In the genomic region with DNA sequence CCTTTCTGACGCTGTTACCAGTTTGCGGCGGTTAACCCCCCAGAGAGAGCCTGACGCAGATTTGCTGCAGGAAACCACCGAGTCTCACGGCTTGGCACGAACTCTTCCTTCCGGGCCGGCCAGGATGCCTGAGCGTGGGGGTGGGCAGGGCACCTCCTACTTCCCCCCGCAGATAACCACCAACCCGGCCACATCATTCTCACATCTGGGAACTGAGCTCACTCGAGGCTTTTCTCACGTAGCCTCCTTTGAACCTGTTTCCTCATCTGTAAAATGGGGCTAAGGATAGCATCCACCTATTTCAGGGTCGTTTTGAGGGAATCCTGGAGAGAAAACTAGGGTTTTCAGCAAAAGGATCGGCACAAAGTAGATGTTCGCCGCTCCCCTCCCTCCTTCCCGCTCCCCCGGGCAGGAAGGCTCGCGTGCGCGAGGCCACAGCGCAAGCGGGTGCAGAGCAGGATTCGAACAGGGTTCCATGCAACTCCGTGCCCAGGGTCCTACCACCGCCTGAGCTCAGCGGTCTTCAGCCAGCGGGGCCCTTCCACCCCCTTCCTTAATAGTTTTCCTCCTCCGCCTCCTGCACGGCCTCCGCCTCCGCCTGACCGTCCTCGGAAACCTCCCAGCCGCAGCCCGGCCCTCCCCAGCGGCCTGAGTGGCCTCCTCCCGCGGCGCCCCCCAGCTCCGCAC, we compare ENCODE assay signal across 1 cellular context.
TF ChIP-seq lines count a peak whose summit lies in the region.

No MANE protein-coding gene starts in this region.

TF ChIP-seq in K562, 482 proteins besides CTCF, POLR2A, EP300 and RAD21 (continued from another document and continues in another):
- TF ChIP-seq, protein P1, sequence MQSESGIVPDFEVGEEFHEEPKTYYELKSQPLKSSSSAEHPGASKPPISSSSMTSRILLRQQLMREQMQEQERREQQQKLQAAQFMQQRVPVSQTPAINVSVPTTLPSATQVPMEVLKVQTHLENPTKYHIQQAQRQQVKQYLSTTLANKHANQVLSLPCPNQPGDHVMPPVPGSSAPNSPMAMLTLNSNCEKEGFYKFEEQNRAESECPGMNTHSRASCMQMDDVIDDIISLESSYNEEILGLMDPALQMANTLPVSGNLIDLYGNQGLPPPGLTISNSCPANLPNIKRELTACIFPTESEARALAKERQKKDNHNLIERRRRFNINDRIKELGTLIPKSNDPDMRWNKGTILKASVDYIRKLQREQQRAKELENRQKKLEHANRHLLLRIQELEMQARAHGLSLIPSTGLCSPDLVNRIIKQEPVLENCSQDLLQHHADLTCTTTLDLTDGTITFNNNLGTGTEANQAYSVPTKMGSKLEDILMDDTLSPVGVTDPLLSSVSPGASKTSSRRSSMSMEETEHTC (IDR thresholded peaks at IDR 0.05): no peak
- TF ChIP-seq DNMT1 (IDR thresholded peaks at IDR 0.05): no peak
- TF ChIP-seq, protein P2, sequence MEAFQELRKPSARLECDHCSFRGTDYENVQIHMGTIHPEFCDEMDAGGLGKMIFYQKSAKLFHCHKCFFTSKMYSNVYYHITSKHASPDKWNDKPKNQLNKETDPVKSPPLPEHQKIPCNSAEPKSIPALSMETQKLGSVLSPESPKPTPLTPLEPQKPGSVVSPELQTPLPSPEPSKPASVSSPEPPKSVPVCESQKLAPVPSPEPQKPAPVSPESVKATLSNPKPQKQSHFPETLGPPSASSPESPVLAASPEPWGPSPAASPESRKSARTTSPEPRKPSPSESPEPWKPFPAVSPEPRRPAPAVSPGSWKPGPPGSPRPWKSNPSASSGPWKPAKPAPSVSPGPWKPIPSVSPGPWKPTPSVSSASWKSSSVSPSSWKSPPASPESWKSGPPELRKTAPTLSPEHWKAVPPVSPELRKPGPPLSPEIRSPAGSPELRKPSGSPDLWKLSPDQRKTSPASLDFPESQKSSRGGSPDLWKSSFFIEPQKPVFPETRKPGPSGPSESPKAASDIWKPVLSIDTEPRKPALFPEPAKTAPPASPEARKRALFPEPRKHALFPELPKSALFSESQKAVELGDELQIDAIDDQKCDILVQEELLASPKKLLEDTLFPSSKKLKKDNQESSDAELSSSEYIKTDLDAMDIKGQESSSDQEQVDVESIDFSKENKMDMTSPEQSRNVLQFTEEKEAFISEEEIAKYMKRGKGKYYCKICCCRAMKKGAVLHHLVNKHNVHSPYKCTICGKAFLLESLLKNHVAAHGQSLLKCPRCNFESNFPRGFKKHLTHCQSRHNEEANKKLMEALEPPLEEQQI (IDR thresholded peaks at IDR 0.05): no peak
- TF ChIP-seq, protein P3, sequence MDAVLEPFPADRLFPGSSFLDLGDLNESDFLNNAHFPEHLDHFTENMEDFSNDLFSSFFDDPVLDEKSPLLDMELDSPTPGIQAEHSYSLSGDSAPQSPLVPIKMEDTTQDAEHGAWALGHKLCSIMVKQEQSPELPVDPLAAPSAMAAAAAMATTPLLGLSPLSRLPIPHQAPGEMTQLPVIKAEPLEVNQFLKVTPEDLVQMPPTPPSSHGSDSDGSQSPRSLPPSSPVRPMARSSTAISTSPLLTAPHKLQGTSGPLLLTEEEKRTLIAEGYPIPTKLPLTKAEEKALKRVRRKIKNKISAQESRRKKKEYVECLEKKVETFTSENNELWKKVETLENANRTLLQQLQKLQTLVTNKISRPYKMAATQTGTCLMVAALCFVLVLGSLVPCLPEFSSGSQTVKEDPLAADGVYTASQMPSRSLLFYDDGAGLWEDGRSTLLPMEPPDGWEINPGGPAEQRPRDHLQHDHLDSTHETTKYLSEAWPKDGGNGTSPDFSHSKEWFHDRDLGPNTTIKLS (IDR thresholded peaks at IDR 0.05; ENCODE audit: borderline replicate concordance, low read depth): peak; percentile 76
- TF ChIP-seq ZNF75A (CRISPR knock-in tag; IDR thresholded peaks at IDR 0.05): peak; percentile 69; the same call in 1 of the 2 replicates
- TF ChIP-seq, protein P4, sequence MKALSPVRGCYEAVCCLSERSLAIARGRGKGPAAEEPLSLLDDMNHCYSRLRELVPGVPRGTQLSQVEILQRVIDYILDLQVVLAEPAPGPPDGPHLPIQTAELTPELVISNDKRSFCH (CRISPR knock-in tag; IDR thresholded peaks at IDR 0.05): no peak
- TF ChIP-seq, protein P4 (tag; IDR thresholded peaks at IDR 0.05): peak; percentile 71; the same call in 1 of the 2 replicates
- TF ChIP-seq CHD4 (IDR thresholded peaks at IDR 0.05; ENCODE audit: insufficient read depth, insufficient replicate concordance, low read depth, low read length, poor library complexity, severe bottlenecking): peak; percentile 82
- peak; percentile 90 for TF ChIP-seq NFRKB (IDR thresholded peaks at IDR 0.05; ENCODE audit: low read depth)
- TF ChIP-seq SPI1 (IDR thresholded peaks at IDR 0.05; ENCODE audit: borderline replicate concordance, low read depth, low read length): peak; percentile 70
- TF ChIP-seq, protein P5, sequence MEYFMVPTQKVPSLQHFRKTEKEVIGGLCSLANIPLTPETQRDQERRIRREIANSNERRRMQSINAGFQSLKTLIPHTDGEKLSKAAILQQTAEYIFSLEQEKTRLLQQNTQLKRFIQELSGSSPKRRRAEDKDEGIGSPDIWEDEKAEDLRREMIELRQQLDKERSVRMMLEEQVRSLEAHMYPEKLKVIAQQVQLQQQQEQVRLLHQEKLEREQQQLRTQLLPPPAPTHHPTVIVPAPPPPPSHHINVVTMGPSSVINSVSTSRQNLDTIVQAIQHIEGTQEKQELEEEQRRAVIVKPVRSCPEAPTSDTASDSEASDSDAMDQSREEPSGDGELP (CRISPR knock-in tag; IDR thresholded peaks at IDR 0.05; ENCODE audit: borderline replicate concordance): peak; percentile 87
- TF ChIP-seq, protein P6, sequence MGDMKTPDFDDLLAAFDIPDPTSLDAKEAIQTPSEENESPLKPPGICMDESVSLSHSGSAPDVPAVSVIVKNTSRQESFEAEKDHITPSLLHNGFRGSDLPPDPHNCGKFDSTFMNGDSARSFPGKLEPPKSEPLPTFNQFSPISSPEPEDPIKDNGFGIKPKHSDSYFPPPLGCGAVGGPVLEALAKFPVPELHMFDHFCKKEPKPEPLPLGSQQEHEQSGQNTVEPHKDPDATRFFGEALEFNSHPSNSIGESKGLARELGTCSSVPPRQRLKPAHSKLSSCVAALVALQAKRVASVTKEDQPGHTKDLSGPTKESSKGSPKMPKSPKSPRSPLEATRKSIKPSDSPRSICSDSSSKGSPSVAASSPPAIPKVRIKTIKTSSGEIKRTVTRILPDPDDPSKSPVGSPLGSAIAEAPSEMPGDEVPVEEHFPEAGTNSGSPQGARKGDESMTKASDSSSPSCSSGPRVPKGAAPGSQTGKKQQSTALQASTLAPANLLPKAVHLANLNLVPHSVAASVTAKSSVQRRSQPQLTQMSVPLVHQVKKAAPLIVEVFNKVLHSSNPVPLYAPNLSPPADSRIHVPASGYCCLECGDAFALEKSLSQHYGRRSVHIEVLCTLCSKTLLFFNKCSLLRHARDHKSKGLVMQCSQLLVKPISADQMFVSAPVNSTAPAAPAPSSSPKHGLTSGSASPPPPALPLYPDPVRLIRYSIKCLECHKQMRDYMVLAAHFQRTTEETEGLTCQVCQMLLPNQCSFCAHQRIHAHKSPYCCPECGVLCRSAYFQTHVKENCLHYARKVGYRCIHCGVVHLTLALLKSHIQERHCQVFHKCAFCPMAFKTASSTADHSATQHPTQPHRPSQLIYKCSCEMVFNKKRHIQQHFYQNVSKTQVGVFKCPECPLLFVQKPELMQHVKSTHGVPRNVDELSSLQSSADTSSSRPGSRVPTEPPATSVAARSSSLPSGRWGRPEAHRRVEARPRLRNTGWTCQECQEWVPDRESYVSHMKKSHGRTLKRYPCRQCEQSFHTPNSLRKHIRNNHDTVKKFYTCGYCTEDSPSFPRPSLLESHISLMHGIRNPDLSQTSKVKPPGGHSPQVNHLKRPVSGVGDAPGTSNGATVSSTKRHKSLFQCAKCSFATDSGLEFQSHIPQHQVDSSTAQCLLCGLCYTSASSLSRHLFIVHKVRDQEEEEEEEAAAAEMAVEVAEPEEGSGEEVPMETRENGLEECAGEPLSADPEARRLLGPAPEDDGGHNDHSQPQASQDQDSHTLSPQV (IDR thresholded peaks at IDR 0.05): peak; percentile 95
- TF ChIP-seq GATA2 (CRISPR knock-in tag; IDR thresholded peaks at IDR 0.05): no peak
- TF ChIP-seq MAZ (CRISPR knock-in tag; conservative IDR thresholded peaks at IDR 0.05 in 1 of 2, IDR thresholded peaks at IDR 0.05 in 1 of 2): peak in 1 of 2 experiments; percentile 51; a peak in 2 of 4 replicates
- TF ChIP-seq RHOXF2B (CRISPR knock-in tag; conservative IDR thresholded peaks at IDR 0.05): 0 out of 2 replicates have a peak, but pooled peaks have one; percentile 13
- peak; percentile 81 for TF ChIP-seq GABPA (tag; conservative IDR thresholded peaks at IDR 0.05; ENCODE audit: low read depth)
- peak; percentile 92 for TF ChIP-seq RNF2 (IDR thresholded peaks at IDR 0.05)
- TF ChIP-seq MEF2D (tag; conservative IDR thresholded peaks at IDR 0.05; ENCODE audit: low read depth): peak; percentile 29; the same call in 1 of the 2 replicates
- TF ChIP-seq NFE2L1 (tag; IDR thresholded peaks at IDR 0.05; ENCODE audit: borderline replicate concordance, low read depth): no peak
- TF ChIP-seq MYBL2 (IDR thresholded peaks at IDR 0.05; ENCODE audit: low read depth): no peak
- TF ChIP-seq MYBL2 (CRISPR knock-in tag; IDR thresholded peaks at IDR 0.05; ENCODE audit: borderline replicate concordance): no peak
- peak; percentile 91 for TF ChIP-seq EGR1 (conservative IDR thresholded peaks at IDR 0.05)
- no peak for TF ChIP-seq ZNF282 (CRISPR knock-in tag; IDR thresholded peaks at IDR 0.05)
- TF ChIP-seq, protein P7, sequence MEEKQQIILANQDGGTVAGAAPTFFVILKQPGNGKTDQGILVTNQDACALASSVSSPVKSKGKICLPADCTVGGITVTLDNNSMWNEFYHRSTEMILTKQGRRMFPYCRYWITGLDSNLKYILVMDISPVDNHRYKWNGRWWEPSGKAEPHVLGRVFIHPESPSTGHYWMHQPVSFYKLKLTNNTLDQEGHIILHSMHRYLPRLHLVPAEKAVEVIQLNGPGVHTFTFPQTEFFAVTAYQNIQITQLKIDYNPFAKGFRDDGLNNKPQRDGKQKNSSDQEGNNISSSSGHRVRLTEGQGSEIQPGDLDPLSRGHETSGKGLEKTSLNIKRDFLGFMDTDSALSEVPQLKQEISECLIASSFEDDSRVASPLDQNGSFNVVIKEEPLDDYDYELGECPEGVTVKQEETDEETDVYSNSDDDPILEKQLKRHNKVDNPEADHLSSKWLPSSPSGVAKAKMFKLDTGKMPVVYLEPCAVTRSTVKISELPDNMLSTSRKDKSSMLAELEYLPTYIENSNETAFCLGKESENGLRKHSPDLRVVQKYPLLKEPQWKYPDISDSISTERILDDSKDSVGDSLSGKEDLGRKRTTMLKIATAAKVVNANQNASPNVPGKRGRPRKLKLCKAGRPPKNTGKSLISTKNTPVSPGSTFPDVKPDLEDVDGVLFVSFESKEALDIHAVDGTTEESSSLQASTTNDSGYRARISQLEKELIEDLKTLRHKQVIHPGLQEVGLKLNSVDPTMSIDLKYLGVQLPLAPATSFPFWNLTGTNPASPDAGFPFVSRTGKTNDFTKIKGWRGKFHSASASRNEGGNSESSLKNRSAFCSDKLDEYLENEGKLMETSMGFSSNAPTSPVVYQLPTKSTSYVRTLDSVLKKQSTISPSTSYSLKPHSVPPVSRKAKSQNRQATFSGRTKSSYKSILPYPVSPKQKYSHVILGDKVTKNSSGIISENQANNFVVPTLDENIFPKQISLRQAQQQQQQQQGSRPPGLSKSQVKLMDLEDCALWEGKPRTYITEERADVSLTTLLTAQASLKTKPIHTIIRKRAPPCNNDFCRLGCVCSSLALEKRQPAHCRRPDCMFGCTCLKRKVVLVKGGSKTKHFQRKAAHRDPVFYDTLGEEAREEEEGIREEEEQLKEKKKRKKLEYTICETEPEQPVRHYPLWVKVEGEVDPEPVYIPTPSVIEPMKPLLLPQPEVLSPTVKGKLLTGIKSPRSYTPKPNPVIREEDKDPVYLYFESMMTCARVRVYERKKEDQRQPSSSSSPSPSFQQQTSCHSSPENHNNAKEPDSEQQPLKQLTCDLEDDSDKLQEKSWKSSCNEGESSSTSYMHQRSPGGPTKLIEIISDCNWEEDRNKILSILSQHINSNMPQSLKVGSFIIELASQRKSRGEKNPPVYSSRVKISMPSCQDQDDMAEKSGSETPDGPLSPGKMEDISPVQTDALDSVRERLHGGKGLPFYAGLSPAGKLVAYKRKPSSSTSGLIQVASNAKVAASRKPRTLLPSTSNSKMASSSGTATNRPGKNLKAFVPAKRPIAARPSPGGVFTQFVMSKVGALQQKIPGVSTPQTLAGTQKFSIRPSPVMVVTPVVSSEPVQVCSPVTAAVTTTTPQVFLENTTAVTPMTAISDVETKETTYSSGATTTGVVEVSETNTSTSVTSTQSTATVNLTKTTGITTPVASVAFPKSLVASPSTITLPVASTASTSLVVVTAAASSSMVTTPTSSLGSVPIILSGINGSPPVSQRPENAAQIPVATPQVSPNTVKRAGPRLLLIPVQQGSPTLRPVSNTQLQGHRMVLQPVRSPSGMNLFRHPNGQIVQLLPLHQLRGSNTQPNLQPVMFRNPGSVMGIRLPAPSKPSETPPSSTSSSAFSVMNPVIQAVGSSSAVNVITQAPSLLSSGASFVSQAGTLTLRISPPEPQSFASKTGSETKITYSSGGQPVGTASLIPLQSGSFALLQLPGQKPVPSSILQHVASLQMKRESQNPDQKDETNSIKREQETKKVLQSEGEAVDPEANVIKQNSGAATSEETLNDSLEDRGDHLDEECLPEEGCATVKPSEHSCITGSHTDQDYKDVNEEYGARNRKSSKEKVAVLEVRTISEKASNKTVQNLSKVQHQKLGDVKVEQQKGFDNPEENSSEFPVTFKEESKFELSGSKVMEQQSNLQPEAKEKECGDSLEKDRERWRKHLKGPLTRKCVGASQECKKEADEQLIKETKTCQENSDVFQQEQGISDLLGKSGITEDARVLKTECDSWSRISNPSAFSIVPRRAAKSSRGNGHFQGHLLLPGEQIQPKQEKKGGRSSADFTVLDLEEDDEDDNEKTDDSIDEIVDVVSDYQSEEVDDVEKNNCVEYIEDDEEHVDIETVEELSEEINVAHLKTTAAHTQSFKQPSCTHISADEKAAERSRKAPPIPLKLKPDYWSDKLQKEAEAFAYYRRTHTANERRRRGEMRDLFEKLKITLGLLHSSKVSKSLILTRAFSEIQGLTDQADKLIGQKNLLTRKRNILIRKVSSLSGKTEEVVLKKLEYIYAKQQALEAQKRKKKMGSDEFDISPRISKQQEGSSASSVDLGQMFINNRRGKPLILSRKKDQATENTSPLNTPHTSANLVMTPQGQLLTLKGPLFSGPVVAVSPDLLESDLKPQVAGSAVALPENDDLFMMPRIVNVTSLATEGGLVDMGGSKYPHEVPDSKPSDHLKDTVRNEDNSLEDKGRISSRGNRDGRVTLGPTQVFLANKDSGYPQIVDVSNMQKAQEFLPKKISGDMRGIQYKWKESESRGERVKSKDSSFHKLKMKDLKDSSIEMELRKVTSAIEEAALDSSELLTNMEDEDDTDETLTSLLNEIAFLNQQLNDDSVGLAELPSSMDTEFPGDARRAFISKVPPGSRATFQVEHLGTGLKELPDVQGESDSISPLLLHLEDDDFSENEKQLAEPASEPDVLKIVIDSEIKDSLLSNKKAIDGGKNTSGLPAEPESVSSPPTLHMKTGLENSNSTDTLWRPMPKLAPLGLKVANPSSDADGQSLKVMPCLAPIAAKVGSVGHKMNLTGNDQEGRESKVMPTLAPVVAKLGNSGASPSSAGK (IDR thresholded peaks at IDR 0.05): peak; percentile 79
- TF ChIP-seq HDAC8 (tag; IDR thresholded peaks at IDR 0.05): 0 out of 2 replicates have a peak, but pooled peaks have one; percentile 61
- TF ChIP-seq CTBP1 (IDR thresholded peaks at IDR 0.05; ENCODE audit: borderline replicate concordance): peak; percentile 72
- TF ChIP-seq ZNF586 (CRISPR knock-in tag; conservative IDR thresholded peaks at IDR 0.05): no peak
- TF ChIP-seq ZNF12 (CRISPR knock-in tag; IDR thresholded peaks at IDR 0.05): peak; percentile 36; the same call in 1 of the 2 replicates
- peak; percentile 93 for TF ChIP-seq ZBTB1 (CRISPR knock-in tag; IDR thresholded peaks at IDR 0.05; ENCODE audit: borderline replicate concordance, low read depth)
- peak; percentile 13 for TF ChIP-seq RBM22 (IDR thresholded peaks at IDR 0.05; ENCODE audit: low read depth, low read length, poor library complexity, severe bottlenecking)
- TF ChIP-seq DMBX1 (CRISPR knock-in tag; IDR thresholded peaks at IDR 0.05; ENCODE audit: borderline replicate concordance): peak; percentile 74; the same call in 1 of the 2 replicates
